Comparison of ENCODE assay signal across 17 cellular contexts in genomic region chr17:48104440-48104839, GRCh38.
"Had no signal": no experiment of that assay in that cellular context is flagged by ENCODE, and none has a peak within 500 bp of the region (broad histone marks: within the 10 kb centered on the region; RNA-seq: fewer than 3 reads in every experiment).

No MANE protein-coding gene starts in this region.

- DNase-seq: brain microvascular endothelial cell; cortex of kidney; effector CD8-positive, alpha-beta T cell; foreskin fibroblast; hippocampal formation; kidney; left lung; mammary epithelial cell; naive B cell; ovary; stimulated activated CD4-positive, alpha-beta T cell treated with anti-CD3 and anti-CD28 coated beads, Interleukin-2, amount 100 ng/mL, for 24 hours; SW 1271; T1000 had no signal

- H3K4me3 ChIP-seq: left lung, ovary, sigmoid colon, SJSA1 had no signal

- H3K27me3 Mint-ChIP-seq: activated naive CD8-positive, alpha-beta T cell; central memory CD8-positive, alpha-beta T cell; naive B cell had no signal

- FAIRE-seq: kidney had no signal

- H3K27me3 ChIP-seq: brain microvascular endothelial cell, left lung, ovary, sigmoid colon, SJSA1 had no signal

- H3K4me3 Mint-ChIP-seq: central memory CD8-positive, alpha-beta T cell had no signal

- H3K27ac ChIP-seq: brain microvascular endothelial cell, ovary, sigmoid colon, SJSA1 had no signal

- ATAC-seq: left lung had no signal

- H3K9me3 ChIP-seq: ovary, sigmoid colon, SJSA1 had no signal

- H3K36me3 ChIP-seq: brain microvascular endothelial cell, left lung, ovary, sigmoid colon had no signal

- H3K36me3 Mint-ChIP-seq: activated naive CD8-positive, alpha-beta T cell; naive B cell had no signal

- H3K9me3 Mint-ChIP-seq: central memory CD8-positive, alpha-beta T cell had no signal
